In the genomic region with DNA sequence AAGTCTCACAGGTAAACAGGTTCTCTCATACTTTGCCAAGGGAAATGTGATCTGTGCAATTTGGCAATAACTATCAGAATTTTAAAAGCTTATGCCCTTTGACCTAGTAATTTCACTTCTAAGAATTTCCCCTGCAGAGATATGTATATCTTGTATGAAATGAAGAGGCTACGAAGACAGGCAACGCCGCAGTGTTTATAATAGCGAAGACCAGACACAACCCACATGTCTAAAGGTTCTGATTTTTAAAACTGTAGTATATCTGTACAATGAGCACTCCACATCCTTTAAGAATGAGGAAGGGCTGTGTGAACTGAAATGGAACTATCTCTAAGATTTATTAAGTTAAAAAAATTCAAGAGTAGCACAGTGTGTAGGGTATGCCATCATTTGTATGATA, we compare ENCODE assay signal across 21 cellular contexts. TPM values are rescaled to one million over a fixed set of nuclear protein-coding genes. Genes with fewer than 3 reads are reported as not detected.
DNase-seq lines count a peak whose midpoint lies in the region; ATAC-seq and TF ChIP-seq lines count a peak whose summit lies in the region.
"Had no signal": no experiment of that assay in that cellular context is flagged by ENCODE, and none has a peak within 500 bp of the region (broad histone marks: within the 10 kb centered on the region; RNA-seq: fewer than 3 reads in every experiment).

No MANE protein-coding gene starts in this region.

- no peak overlapping the region for H3K18ac ChIP-seq in neuronal stem cell (ENCODE audit: low read length)

- peaks cover 4% of the 10 kb centered on the region for H3K36me3 Mint-ChIP-seq in mesothelial cell of epicardium
- peaks cover 79% of the 10 kb centered on the region for H3K36me3 Mint-ChIP-seq in activated T-helper 17 cell treated with anti-CD3 and anti-CD28 coated beads, Interleukin-2, amount 50 U/mL, for 72 hours (ENCODE audit: low read depth)

- no peak overlapping the region for H2BK5ac ChIP-seq in neuronal stem cell (ENCODE audit: low read length)

- H3K4me1 Mint-ChIP-seq in mesothelial cell of epicardium: peaks cover 52% of the 10 kb centered on the region
- peaks cover 27% of the 10 kb centered on the region for H3K4me1 Mint-ChIP-seq in activated T-helper 17 cell treated with anti-CD3 and anti-CD28 coated beads, Interleukin-2, amount 50 U/mL, for 72 hours

- WGBS in transverse colon (ENCODE audit: low coverage in 1 of 2), 2 donors: 30 to 58% methylated on average over 4 of the region's 4 CpGs
- WGBS in neuronal stem cell (ENCODE audit: extremely low coverage in 2 of 2, insufficient read length in 2 of 2, insufficient replicate concordance in 1 of 2), 2 donors: no CpG with 5 or more reads among the region's 4 CpGs

- TF ChIP-seq POLR2A in Peyer's patch (IDR thresholded peaks at IDR 0.05) (no peak), transverse colon (IDR thresholded peaks at IDR 0.05) (no peak)

- H3K79me1 ChIP-seq in neuronal stem cell (ENCODE audit: low read depth, low read length): no peaks in the 10 kb centered on the region

- H2AFZ ChIP-seq in neuronal stem cell (ENCODE audit: low read length): no peak overlapping the region

- DNase-seq in Peyer's patch (peak in 1 of 3 donors; percentile 33), dorsolateral prefrontal cortex (no peak), mesothelial cell of epicardium (ENCODE audit: low spot score in 2 of 2, unreplicated experiment in 2 of 2) (no peak), transverse colon (no peak), neuronal stem cell (ENCODE audit: low spot score) (no peak)
- DNase-seq: activated CD4-positive, alpha-beta T cell treated with anti-CD3 and anti-CD28 coated beads, Interleukin-2, amount 50 U/mL, for 1 hour; activated CD8-positive, alpha-beta memory T cell treated with anti-CD3 and anti-CD28 coated beads, Interleukin-2, amount 50 U/mL, for 48 hours; activated gamma-delta T cell; AML-193; amniotic stem cell; Caco-2; effector CD4-positive, alpha-beta T cell; mammary epithelial cell; NCI-H1105 treated with DMSO at 0.1 percent for 48 hours; NCI-H526; stimulated activated CD4-positive, alpha-beta T cell treated with anti-CD3 and anti-CD28 coated beads, Interleukin-15, amount 100 ng/mL, for 24 hours had no signal

- no peak overlapping the region for H3K4me2 ChIP-seq in neuronal stem cell (ENCODE audit: insufficient read depth, low read length, poor library complexity, severe bottlenecking)

- H4K8ac ChIP-seq in neuronal stem cell (ENCODE audit: low read depth, low read length): no peak overlapping the region

- no peak overlapping the region for H2BK120ac ChIP-seq in neuronal stem cell (ENCODE audit: low read depth, low read length)

- H3K4me1 ChIP-seq in Peyer's patch (peaks cover 0 to 60% (median 9%) of the 10 kb centered on the region in 4 donors), transverse colon (peaks cover 44 to 69% (median 58%) of the 10 kb centered on the region in 4 donors), neuronal stem cell (ENCODE audit: control insufficient read depth in 2 of 2, insufficient read depth in 1 of 2, low read depth in 1 of 2, low read length in 2 of 2) (peaks cover 7 to 14% of the 10 kb centered on the region in 2 donors)

- peak overlapping the region; percentile 66 for H3K27ac Mint-ChIP-seq in mesothelial cell of epicardium
- H3K27ac Mint-ChIP-seq in activated T-helper 17 cell treated with anti-CD3 and anti-CD28 coated beads, Interleukin-2, amount 50 U/mL, for 72 hours: no peak overlapping the region

- H4K91ac ChIP-seq in neuronal stem cell (ENCODE audit: low read depth, low read length, poor library complexity): no peak overlapping the region

- no peak overlapping the region for H2AK5ac ChIP-seq in neuronal stem cell (ENCODE audit: low read depth, low read length)

- no peak overlapping the region for H3K4me3 Mint-ChIP-seq in mesothelial cell of epicardium
- no peak overlapping the region for H3K4me3 Mint-ChIP-seq in activated T-helper 17 cell treated with anti-CD3 and anti-CD28 coated beads, Interleukin-2, amount 50 U/mL, for 72 hours
- H3K4me3 Mint-ChIP-seq: central memory CD8-positive, alpha-beta T cell; neural crest cell had no signal

- H3K9me3 ChIP-seq in Peyer's patch (no peaks in the 10 kb centered on the region), transverse colon (no peaks in the 10 kb centered on the region), neuronal stem cell (replicated peaks in 1 of 2; ENCODE audit: control insufficient read depth in 2 of 2, insufficient read depth in 1 of 2, low read depth in 1 of 2, low read length in 2 of 2) (no peaks in the 10 kb centered on the region)
- H3K9me3 ChIP-seq: Caco-2, thoracic aorta had no signal

- TF ChIP-seq CTCF in Peyer's patch (IDR thresholded peaks at IDR 0.05) (no peak), dorsolateral prefrontal cortex (IDR thresholded peaks at IDR 0.05 in 54 of 56, conservative IDR thresholded peaks at IDR 0.05 in 2 of 56; ENCODE audit: low read depth in 1 of 56, partially characterized antibody in 56 of 56) (no peak), mesothelial cell of epicardium (IDR thresholded peaks at IDR 0.05; ENCODE audit: unreplicated experiment) (no peak), transverse colon (IDR thresholded peaks at IDR 0.05) (no peak)

- no peak for ATAC-seq in activated T-helper 17 cell treated with anti-CD3 and anti-CD28 coated beads, Interleukin-2, amount 50 U/mL, for 72 hours (replicated peaks)
- ATAC-seq in HG03571 (IDR thresholded peaks at IDR 0.05; ENCODE audit: unreplicated experiment): no peak

- no peak overlapping the region for H3K4me3 ChIP-seq in Peyer's patch
- H3K4me3 ChIP-seq in dorsolateral prefrontal cortex: no peak overlapping the region
- H3K4me3 ChIP-seq in transverse colon: no peak overlapping the region
- no peak overlapping the region for H3K4me3 ChIP-seq in neuronal stem cell (ENCODE audit: low read length in 2 of 2)
- H3K4me3 ChIP-seq: thoracic aorta had no signal

- intact Hi-C loops in dorsolateral prefrontal cortex (cut with DNase I): no loop called here
- intact Hi-C loops in transverse colon (cut with DNase I; ENCODE audit: low total_unique reads): no loop called here

- H3K4ac ChIP-seq in neuronal stem cell (ENCODE audit: low read length): no peak overlapping the region

- H3K27me3 ChIP-seq in Peyer's patch (no peaks in the 10 kb centered on the region), dorsolateral prefrontal cortex (no peaks in the 10 kb centered on the region), transverse colon (no peaks in the 10 kb centered on the region), neuronal stem cell (ENCODE audit: control insufficient read depth in 3 of 3, insufficient read depth in 3 of 3, low read depth in 1 of 3, low read length in 3 of 3) (no peaks in the 10 kb centered on the region)

- in situ Hi-C loops in transverse colon (cut with MboI; ENCODE audit: low pct_ligation_motif_present in 1 of 4, low pct_unique_long_range_greater_than_20kb in 1 of 4, low sequenced_read_pairs in 3 of 4): loop anchor here in 1 of 4 donors (25.0 kb wide), 1 partner anchor 111 kb away; a partner anchor contains a TSS

- no peak overlapping the region for H2BK12ac ChIP-seq in neuronal stem cell (ENCODE audit: low read length)

- no peak overlapping the region for H3K9ac ChIP-seq in neuronal stem cell (ENCODE audit: low read depth, low read length, poor library complexity)

- peak overlapping the region in 3 of 4 donors; percentile 65 to 99 (median 82) for H3K27ac ChIP-seq in Peyer's patch
- peak overlapping the region in 45 of 59 donors; percentile 1 to 94 (median 61) for H3K27ac ChIP-seq in dorsolateral prefrontal cortex
- peak overlapping the region; percentile 87 to 98 (median 95) for H3K27ac ChIP-seq in transverse colon
- H3K27ac ChIP-seq in neuronal stem cell (replicated peaks; ENCODE audit: low read length): no peak overlapping the region
- H3K27ac ChIP-seq: thoracic aorta had no signal

- H3K9me3 Mint-ChIP-seq in mesothelial cell of epicardium: no peaks in the 10 kb centered on the region
- H3K9me3 Mint-ChIP-seq in activated T-helper 17 cell treated with anti-CD3 and anti-CD28 coated beads, Interleukin-2, amount 50 U/mL, for 72 hours: no peaks in the 10 kb centered on the region
- H3K9me3 Mint-ChIP-seq: central memory CD8-positive, alpha-beta T cell; neural crest cell had no signal

- H2BK15ac ChIP-seq in neuronal stem cell (ENCODE audit: low read length): no peak overlapping the region

- no peaks in the 10 kb centered on the region for H3K36me3 ChIP-seq in Peyer's patch
- peaks cover 0 to 7% (median 0%) of the 10 kb centered on the region in 4 donors for H3K36me3 ChIP-seq in transverse colon
- peaks cover 0 to 1% of the 10 kb centered on the region in 2 donors for H3K36me3 ChIP-seq in neuronal stem cell (replicated peaks in 1 of 2; ENCODE audit: control insufficient read depth in 2 of 2, insufficient read depth in 2 of 2, low read length in 2 of 2)
- H3K36me3 ChIP-seq: thoracic aorta had no signal

- H3K23ac ChIP-seq in neuronal stem cell (ENCODE audit: low read depth, low read length, poor library complexity): no peak overlapping the region

- H3K14ac ChIP-seq in neuronal stem cell (ENCODE audit: low read length): no peak overlapping the region

- no peak for TF ChIP-seq EP300 in transverse colon (IDR thresholded peaks at IDR 0.05; ENCODE audit: low read depth)

- no peaks in the 10 kb centered on the region for H3K27me3 Mint-ChIP-seq in mesothelial cell of epicardium (ENCODE audit: low read depth)
- H3K27me3 Mint-ChIP-seq in activated T-helper 17 cell treated with anti-CD3 and anti-CD28 coated beads, Interleukin-2, amount 50 U/mL, for 72 hours: no peaks in the 10 kb centered on the region
- H3K27me3 Mint-ChIP-seq: central memory CD8-positive, alpha-beta T cell had no signal

RNA-seq across cellular contexts. Expression of a gene that starts 7.5 kb away (rescaled TPM):
- total RNA-seq in Peyer's patch (10 to 100 TPM; 34.3 to 61.1 (median 39.1) TPM), dorsolateral prefrontal cortex (10 to 100 TPM in 109 of 120 experiments, 1 to 10 TPM in 11; 7.7 to 42.4 (median 16.0) TPM), mesothelial cell of epicardium (29.9 to 32.0 TPM (median 30.5 TPM) in 3 replicates), transverse colon (10 to 100 TPM; 33.0 to 57.8 (median 54.5) TPM)
- polyA plus RNA-seq in neuronal stem cell (2013, experiment 1 of 2): 2.5 TPM
- 2.1 TPM for polyA plus RNA-seq in neuronal stem cell (2013, experiment 2 of 2)
- total RNA-seq in activated T-helper 17 cell treated with anti-CD3 and anti-CD28 coated beads, Interleukin-2, amount 50 U/mL, for 72 hours: 10 to 100 TPM; 36.5 to 63.6 TPM
